8 cellular contexts compared by ENCODE assay signal in genomic region chr17:79400989-79401703, GRCh38.
DNase-seq lines count a peak whose midpoint lies in the region; ATAC-seq, FAIRE-seq and TF ChIP-seq lines count a peak whose summit lies in the region.

No MANE protein-coding gene starts in this region.

- H3K36me3 ChIP-seq in HAP-1 (replicated peaks) (no peaks in the 10 kb centered on the region), HepG2 (replicated peaks in 1 of 2; ENCODE audit: control insufficient read depth in 1 of 2, insufficient read depth in 2 of 2, low read length in 2 of 2) (no peaks in the 10 kb centered on the region)

- FAIRE-seq in HepG2 (lab: Jason Lieb, UNC), result peak; percentile 83

- no peak for TF ChIP-seq RAD21 in HepG2 (CRISPR knock-in tag; IDR thresholded peaks at IDR 0.05)

- no peaks in the 10 kb centered on the region for H3K4me1 ChIP-seq in HAP-1
- 0 out of 2 replicates have a peak, but pooled peaks cover 4% of the 10 kb centered on the region for H3K4me1 ChIP-seq in HepG2 (ENCODE audit: insufficient read depth, low read length)

- TF ChIP-seq EP300 in HepG2 (IDR thresholded peaks at IDR 0.05; ENCODE audit: low read depth in 2 of 2, low read length in 2 of 2) (no peak), HepG2 (CRISPR knock-in tag; IDR thresholded peaks at IDR 0.05; ENCODE audit: borderline replicate concordance) (no peak)

- H3K79me2 ChIP-seq in HepG2 (ENCODE audit: insufficient read depth, low read length), result no peaks in the 10 kb centered on the region

- H3K27ac ChIP-seq in coronary artery (no peak overlapping the region), HepG2 (ENCODE audit: extremely low read length, insufficient read depth, low read length) (no peak overlapping the region)

- no peak overlapping the region for H2AFZ ChIP-seq in HepG2 (ENCODE audit: low read length)

- in situ Hi-C loops in HAP-1 (cut with MboI; ENCODE audit: low sequenced_read_pairs), result loop anchor here (5.0 kb wide), 1 partner anchor 214 kb away; no protein-coding TSS in a partner anchor
- in situ Hi-C loops in HepG2 (cut with HindIII; ENCODE audit: extremely low pct_ligation_motif_present, low pct_unique_long_range_greater_than_20kb), result loop anchor here (10.0 kb wide), 1 partner anchor 304 kb away; no protein-coding TSS in a partner anchor

- H3K9ac ChIP-seq in HepG2 (ENCODE audit: insufficient read depth, low read depth, low read length), result no peak overlapping the region

- H3K36me3 Mint-ChIP-seq in activated CD4-positive, alpha-beta T cell treated with anti-CD3 and anti-CD28 coated beads, Interleukin-2, amount 10 ng/mL, durations not matched to agents 7 days and 5 days (ENCODE audit: low read depth), result no peaks in the 10 kb centered on the region

- peaks cover 11% of the 10 kb centered on the region for H3K4me1 Mint-ChIP-seq in activated CD4-positive, alpha-beta T cell treated with anti-CD3 and anti-CD28 coated beads, Interleukin-2, amount 10 ng/mL, durations not matched to agents 7 days and 5 days

- POLR2A ChIA-PET in activated CD4-positive, alpha-beta T cell treated with anti-CD3 and anti-CD28 coated beads, Interleukin-2, amount 10 ng/mL, durations not matched to agents 7 days and 5 days (lab: Charles Lee), result interaction anchor here (0.6 to 0.8 kb wide), 2 partner anchors 10 to 179 kb away, joined by 3 to 4 read pairs; no protein-coding TSS in a partner anchor
- POLR2A ChIA-PET in HepG2 (lab: Yijun Ruan, JAX), result no interaction called here

- no TSS peak for BruUV-seq in HepG2 (replicated peaks; lab: Mats Ljungman, UMichigan)

- peaks cover 3% of the 10 kb centered on the region for H3K9me3 Mint-ChIP-seq in activated CD4-positive, alpha-beta T cell treated with anti-CD3 and anti-CD28 coated beads, Interleukin-2, amount 10 ng/mL, durations not matched to agents 7 days and 5 days

- peaks cover 17% of the 10 kb centered on the region for H3K27me3 Mint-ChIP-seq in activated CD4-positive, alpha-beta T cell treated with anti-CD3 and anti-CD28 coated beads, Interleukin-2, amount 10 ng/mL, durations not matched to agents 7 days and 5 days

- intact Hi-C loops in HepG2 (cut with micrococcal nuclease; ENCODE audit: unreplicated experiment), result no loop called here

- H3K9me3 ChIP-seq in HAP-1, result no peaks in the 10 kb centered on the region
- no peaks in the 10 kb centered on the region for H3K9me3 ChIP-seq in HepG2 (ENCODE audit: low read length)

- ATAC-seq in HepG2 (peak; percentile 80), GM21723 (IDR thresholded peaks at IDR 0.05; ENCODE audit: unreplicated experiment) (no peak)

- H3K4me2 ChIP-seq in HepG2 (ENCODE audit: low read depth, low read length), result peak overlapping the region; percentile 53

- DNase-seq in Ammon's horn (ENCODE audit: low spot score) (peak; percentile 76), HAP-1 (ENCODE audit: low spot score in 2 of 2) (peak; percentile 58 to 79), NCI-H446 (lab: John Stamatoyannopoulos, UW) (peak; percentile 26 to 79), coronary artery (ENCODE audit: low spot score) (no peak), HepG2 (ENCODE audit: low spot score) (peak; percentile 52)
- DNase-seq in activated CD4-positive, alpha-beta T cell treated with anti-CD3 and anti-CD28 coated beads, Interleukin-2, amount 10 ng/mL, durations not matched to agents 7 days and 5 days, result peak; percentile 69
- DNase-seq in stimulated activated CD4-positive, alpha-beta T cell treated with anti-CD3 and anti-CD28 coated beads, Interleukin-4, amount 100 ng/mL, for 48 hours (ENCODE audit: low read depth in 2 of 2), result peak; percentile 52 to 60

- no peaks in the 10 kb centered on the region for H4K20me1 ChIP-seq in HepG2 (ENCODE audit: insufficient read depth, low read length)

- 10% methylated on average over 31 of the region's 33 CpGs for WGBS in HepG2 (ENCODE audit: low lambda C conversion rate)

- peak overlapping the region; percentile 15 for H3K4me3 Mint-ChIP-seq in activated CD4-positive, alpha-beta T cell treated with anti-CD3 and anti-CD28 coated beads, Interleukin-2, amount 10 ng/mL, durations not matched to agents 7 days and 5 days

- peaks cover 26% of the 10 kb centered on the region for H3K27me3 ChIP-seq in HAP-1 (ENCODE audit: low read depth)
- peaks cover 16 to 85% of the 10 kb centered on the region in 2 experiments; a peak in 4 of 5 replicates for H3K27me3 ChIP-seq in HepG2 (ENCODE audit: control insufficient read depth in 1 of 2, insufficient read depth in 2 of 2, low read length in 2 of 2)

- H3K27ac Mint-ChIP-seq in activated CD4-positive, alpha-beta T cell treated with anti-CD3 and anti-CD28 coated beads, Interleukin-2, amount 10 ng/mL, durations not matched to agents 7 days and 5 days, result peak overlapping the region; percentile 20

- TF ChIP-seq POLR2A in HepG2 (IDR thresholded peaks at IDR 0.05; ENCODE audit: insufficient read depth in 1 of 2, low read depth in 2 of 2, low read length in 2 of 2), result no peak

- CTCF ChIA-PET in activated CD4-positive, alpha-beta T cell treated with anti-CD3 and anti-CD28 coated beads, Interleukin-2, amount 10 ng/mL, durations not matched to agents 7 days and 5 days (lab: Charles Lee), result interaction anchor here (0.6 to 2.4 kb wide), 11 partner anchors 9 to 826 kb away, joined by 3 to 21 read pairs (median 3); no protein-coding TSS in a partner anchor
- CTCF ChIA-PET in HepG2 (lab: Yijun Ruan, JAX; ENCODE audit: low intra/inter-chr PET ratio, low total read pairs), result interaction anchor here (1.4 to 1.6 kb wide), 2 partner anchors 9 to 314 kb away, joined by 3 to 5 read pairs; no protein-coding TSS in a partner anchor

- H3K4me3 ChIP-seq in HAP-1 (no peak overlapping the region), coronary artery (peak overlapping the region; percentile 57), HepG2 (replicated peaks in 1 of 3; ENCODE audit: insufficient read depth in 1 of 3, low read depth in 2 of 3, low read length in 3 of 3) (no peak overlapping the region)

- peak; percentile 80 for TF ChIP-seq CTCF in coronary artery (IDR thresholded peaks at IDR 0.05)
- TF ChIP-seq CTCF in HepG2 (CRISPR knock-in tag; IDR thresholded peaks at IDR 0.05), result peak; percentile 85

TF ChIP-seq in HepG2, 621 proteins besides CTCF, POLR2A, EP300 and RAD21 (continues in another document):
- no peak for TF ChIP-seq SP140L (CRISPR knock-in tag; IDR thresholded peaks at IDR 0.05; ENCODE audit: borderline replicate concordance)
- 0 out of 2 replicates have a peak, but pooled peaks have one; percentile 25 for TF ChIP-seq ZNF17 (CRISPR knock-in tag; IDR thresholded peaks at IDR 0.05)
- TF ChIP-seq ZNF687 (CRISPR knock-in tag; IDR thresholded peaks at IDR 0.05), result peak; percentile 48
- peak; percentile 63; the same call in 1 of the 2 replicates for TF ChIP-seq MIER2 (CRISPR knock-in tag; IDR thresholded peaks at IDR 0.05)
- 0 out of 2 replicates have a peak, but pooled peaks have one; percentile 31 for TF ChIP-seq GABPB1 (CRISPR knock-in tag; IDR thresholded peaks at IDR 0.05)
- TF ChIP-seq RNF2 (conservative IDR thresholded peaks at IDR 0.05; ENCODE audit: low read depth), result peak; percentile 60; the same call in 1 of the 2 replicates
- TF ChIP-seq ZNF335 (CRISPR knock-in tag; IDR thresholded peaks at IDR 0.05), result no peak
- 0 out of 2 replicates have a peak, but pooled peaks have one; percentile 27 for TF ChIP-seq ZNF580 (CRISPR knock-in tag; IDR thresholded peaks at IDR 0.05; ENCODE audit: borderline replicate concordance, low read depth)
- TF ChIP-seq KLF9 (CRISPR knock-in tag; IDR thresholded peaks at IDR 0.05; ENCODE audit: low read depth), result 0 out of 2 replicates have a peak, but pooled peaks have one; percentile 53
- 0 out of 2 replicates have a peak, but pooled peaks have one; percentile 16 for TF ChIP-seq ZNF354B (CRISPR knock-in tag; IDR thresholded peaks at IDR 0.05)
- TF ChIP-seq ZFYVE20 (CRISPR knock-in tag; IDR thresholded peaks at IDR 0.05; ENCODE audit: borderline replicate concordance, low read depth), result no peak
- peak; percentile 84; the same call in 1 of the 2 replicates for TF ChIP-seq KLF12 (CRISPR knock-in tag; IDR thresholded peaks at IDR 0.05; ENCODE audit: borderline replicate concordance)
- TF ChIP-seq U2AF1 (optimal IDR thresholded peaks at IDR 0.05; ENCODE audit: low read depth, low read length), result no peak
- TF ChIP-seq SP1 (IDR thresholded peaks at IDR 0.05), result no peak
- peak; percentile 64 for TF ChIP-seq SP1 (CRISPR knock-in tag; IDR thresholded peaks at IDR 0.05)
